ENCODE assay signal across 8 cellular contexts in genomic region chr6:14665827-14666724, GRCh38.
DNase-seq lines count a peak whose midpoint lies in the region; ATAC-seq, FAIRE-seq and TF ChIP-seq lines count a peak whose summit lies in the region.

No MANE protein-coding gene starts in this region.

- H3K9ac ChIP-seq in GM12878 (ENCODE audit: control insufficient read depth, insufficient read depth, low read length) = no peak overlapping the region

- peak overlapping the region in 3 of 4 donors; percentile 10 to 61 (median 56) for H3K4me3 Mint-ChIP-seq in IgD-negative memory B cell

- in situ Hi-C loops in GM13976 (cut with MboI; ENCODE audit: low sequenced_read_pairs, unreplicated experiment) (no loop called here), GM12878 (cut with MboI) (no loop called here)

- POLR2A ChIA-PET in GM12878 (lab: Charles Lee) = no interaction called here

- no peaks in the 10 kb centered on the region for H3K9me3 Mint-ChIP-seq in IgD-negative memory B cell

- no peak overlapping the region for H2AFZ ChIP-seq in GM12878 (ENCODE audit: control insufficient read depth, low read depth, low read length)

- no peaks in the 10 kb centered on the region for H3K9me3 ChIP-seq in GM12878 (replicated peaks; ENCODE audit: control insufficient read depth, insufficient read depth, low read length)
- H3K9me3 ChIP-seq in prostate gland = no peaks in the 10 kb centered on the region

- no TSS peak for BruUV-seq in GM12878 (replicated peaks; lab: Mats Ljungman, UMichigan)

- H3K4me2 ChIP-seq in GM12878 (ENCODE audit: control insufficient read depth, insufficient read depth) = no peak overlapping the region

- peak in 1 of 2 experiments; percentile 68; a peak in 1 of 4 replicates for TF ChIP-seq EP300 in GM12878 (IDR thresholded peaks at IDR 0.05; ENCODE audit: borderline replicate concordance in 1 of 2, control insufficient read depth in 1 of 2, low read depth in 2 of 2, low read length in 2 of 2)

- CTCF ChIA-PET in GM12878 (lab: Yijun Ruan, JAX) = no interaction called here

- H3K27me3 ChIP-seq in GM12878 (replicated peaks in 1 of 2; ENCODE audit: control insufficient read depth in 2 of 2, insufficient read depth in 2 of 2, low read length in 1 of 2) (peaks cover 0 to 8% of the 10 kb centered on the region in 2 experiments; a peak in 2 of 4 replicates), prostate gland (replicated peaks; ENCODE audit: insufficient read depth) (no peaks in the 10 kb centered on the region)

- TF ChIP-seq RAD21 in GM12878 (IDR thresholded peaks at IDR 0.05; ENCODE audit: insufficient read depth, low read depth, low read length) = no peak

- intact Hi-C loops in GM12878 (cut with micrococcal nuclease; ENCODE audit: unreplicated experiment) (no loop called here), prostate gland (cut with DNase I) (no loop called here)

- peak overlapping the region; percentile 25 to 70 (median 69) for H3K27ac Mint-ChIP-seq in IgD-negative memory B cell

- H3K27me3 Mint-ChIP-seq in IgD-negative memory B cell = peaks cover 1% of the 10 kb centered on the region

- FAIRE-seq in GM12878 (lab: Jason Lieb, UNC) = no peak

- TF ChIP-seq CTCF in GM13976 (IDR thresholded peaks at IDR 0.05; ENCODE audit: borderline replicate concordance, control extremely low read depth, extremely low read depth, insufficient read depth, missing control alignments) (no peak), GM12878 (IDR thresholded peaks at IDR 0.05 in 2 of 3, conservative IDR thresholded peaks at IDR 0.05 in 1 of 3; ENCODE audit: control insufficient read depth in 2 of 3, extremely low read depth in 1 of 3, insufficient read depth in 1 of 3, low read depth in 3 of 3, low read length in 3 of 3) (no peak), prostate gland (IDR thresholded peaks at IDR 0.05) (no peak)

- H3K4me3 ChIP-seq in GM12878 = no peak overlapping the region
- no peak overlapping the region for H3K4me3 ChIP-seq in prostate gland

- H3K36me3 ChIP-seq in GM12878 (ENCODE audit: control insufficient read depth in 2 of 2, insufficient read depth in 2 of 2, low read length in 1 of 2) (no peaks in the 10 kb centered on the region), prostate gland (no peaks in the 10 kb centered on the region)

- SMC1A ChIA-PET in GM12878 (lab: Charles Lee; ENCODE audit: uncharacterized antibody, unreplicated experiment) = interaction anchor here (0.7 to 1.5 kb wide), 2 partner anchors 26 to 46 kb away, joined by 3 to 4 read pairs; no protein-coding TSS in a partner anchor

- H3K36me3 Mint-ChIP-seq in IgD-negative memory B cell = no peaks in the 10 kb centered on the region

- DNase-seq in GM13976 (ENCODE audit: low spot score) (peak; percentile 26), GM12878 (ENCODE audit: low read depth, low spot score) (no peak), smooth muscle cell of the brain vasculature (ENCODE audit: low read depth, low spot score) (peak; percentile 56), Ammon's horn (ENCODE audit: low spot score) (no peak), epidermal melanocyte (ENCODE audit: insufficient read length, low spot score) (no peak), prostate gland (ENCODE audit: low spot score) (no peak)

- H3K79me2 ChIP-seq in GM12878 (ENCODE audit: control insufficient read depth, insufficient read depth, low read length) = no peaks in the 10 kb centered on the region

- WGBS in GM12878 (ENCODE audit: insufficient coverage, insufficient replicate concordance, low lambda C conversion rate, missing lambda C conversion rate) = 25% methylated on average over 11 of the region's 11 CpGs
- 92% methylated on average over 11 of the region's 11 CpGs for WGBS in prostate gland

- ATAC-seq in GM12878 (peak; percentile 74), HG03097 (IDR thresholded peaks at IDR 0.05; ENCODE audit: low FRiP score, unreplicated experiment) (no peak)

- H3K4me1 Mint-ChIP-seq in IgD-negative memory B cell = peaks cover 21 to 30% (median 30%) of the 10 kb centered on the region in 3 donors

- H3K27ac ChIP-seq in GM12878 (ENCODE audit: control insufficient read depth, insufficient read depth) = no peak overlapping the region
- no peak overlapping the region for H3K27ac ChIP-seq in prostate gland

- RAD21 ChIA-PET in GM12878 (lab: Charles Lee; ENCODE audit: unreplicated experiment) = interaction anchor here (1.5 kb wide), 1 partner anchor 454 kb away, joined by 4 read pairs; no protein-coding TSS in a partner anchor

- H4K20me1 ChIP-seq in GM12878 (ENCODE audit: control insufficient read depth, insufficient read depth) = no peaks in the 10 kb centered on the region

- no peak for TF ChIP-seq POLR2A in GM12878 (IDR thresholded peaks at IDR 0.05; ENCODE audit: low read depth, low read length)
- TF ChIP-seq POLR2A in prostate gland (IDR thresholded peaks at IDR 0.05) = no peak

- H3K4me1 ChIP-seq in GM12878 (ENCODE audit: control insufficient read depth, insufficient read depth, low read length) (peaks cover 21% of the 10 kb centered on the region), prostate gland (replicated peaks) (no peaks in the 10 kb centered on the region)

TF ChIP-seq in GM12878, 131 proteins besides CTCF, POLR2A, EP300 and RAD21 (continues in another document):
- TF ChIP-seq MTA2 (IDR thresholded peaks at IDR 0.05; ENCODE audit: low read depth) (peak; percentile 28; the same call in 1 of the 2 replicates), GATAD2B (conservative IDR thresholded peaks at IDR 0.05; ENCODE audit: low read depth) (0 out of 2 replicates have a peak, but pooled peaks have one; percentile 33), STAT1 (conservative IDR thresholded peaks at IDR 0.05) (no peak), NFIC (IDR thresholded peaks at IDR 0.05; ENCODE audit: low read depth, low read length) (peak; percentile 85), USF2 (IDR thresholded peaks at IDR 0.05; ENCODE audit: borderline replicate concordance, low read depth, low read length) (no peak), ETV6 (conservative IDR thresholded peaks at IDR 0.05 in 1 of 2, IDR thresholded peaks at IDR 0.05 in 1 of 2; ENCODE audit: borderline replicate concordance in 1 of 2, low read depth in 1 of 2) (peak in 1 of 2 experiments; percentile 67; a peak in 2 of 4 replicates), TCF3 (IDR thresholded peaks at IDR 0.05; ENCODE audit: borderline replicate concordance, insufficient read depth, low read depth, low read length) (0 out of 2 replicates have a peak, but pooled peaks have one; percentile 13), CBFB (IDR thresholded peaks at IDR 0.05; ENCODE audit: low read depth) (0 out of 2 replicates have a peak, but pooled peaks have one; percentile 58), CREM (IDR thresholded peaks at IDR 0.05; ENCODE audit: low read depth) (peak; percentile 70), JUND (IDR thresholded peaks at IDR 0.05; ENCODE audit: low read depth, low read length) (0 out of 2 replicates have a peak, but pooled peaks have one; percentile 10), FOS (IDR thresholded peaks at IDR 0.05; ENCODE audit: borderline replicate concordance, extremely low read depth, insufficient read length) (no peak), CHD1 (IDR thresholded peaks at IDR 0.05; ENCODE audit: low read depth, low read length) (no peak), BCL11A (IDR thresholded peaks at IDR 0.05; ENCODE audit: low read depth, low read length) (peak; percentile 93), PAX5 (IDR thresholded peaks at IDR 0.05; ENCODE audit: borderline replicate concordance, low read depth, low read length) (peak; percentile 76; the same call in 1 of the 2 replicates), NR2C1 (IDR thresholded peaks at IDR 0.05) (no peak), TCF12 (IDR thresholded peaks at IDR 0.05; ENCODE audit: low read depth, low read length) (peak; percentile 62), POU2F2 (IDR thresholded peaks at IDR 0.05; ENCODE audit: borderline replicate concordance, low read depth, low read length) (0 out of 3 replicates have a peak, but pooled peaks have one; percentile 29), ATF2 (IDR thresholded peaks at IDR 0.05; ENCODE audit: low read length) (peak; percentile 78; the same call in 1 of the 2 replicates), SMC3 (IDR thresholded peaks at IDR 0.05; ENCODE audit: borderline replicate concordance, low read length) (no peak; the same call in 1 of the 2 replicates), HDAC2 (IDR thresholded peaks at IDR 0.05) (no peak), NR2F1 (conservative IDR thresholded peaks at IDR 0.05) (peak; percentile 73), SRF (IDR thresholded peaks at IDR 0.05; ENCODE audit: low read depth in 2 of 2, low read length in 2 of 2) (peak in 1 of 2 experiments; percentile 74; a peak in 2 of 4 replicates), IRF4 (IDR thresholded peaks at IDR 0.05; ENCODE audit: low read depth, low read length) (peak; percentile 99), ZSCAN29 (IDR thresholded peaks at IDR 0.05) (no peak), SPI1 (IDR thresholded peaks at IDR 0.05; ENCODE audit: borderline replicate concordance, insufficient read depth, low read depth, low read length) (peak; percentile 64; the same call in 1 of the 2 replicates), MXI1 (IDR thresholded peaks at IDR 0.05; ENCODE audit: low read depth, low read length) (no peak), PML (IDR thresholded peaks at IDR 0.05; ENCODE audit: low read length) (no peak), MEF2B (IDR thresholded peaks at IDR 0.05; ENCODE audit: partially characterized antibody, poor library complexity, severe bottlenecking) (peak; percentile 24)

Comparison
In these comparisons a context has a peak if more than half of its experiments do, and no peak if none do; other contexts are left out.
1. DNase-seq: peak in GM13976 (single experiment) and smooth muscle cell of the brain vasculature (single experiment); none in GM12878 (single experiment), Ammon's horn (single experiment), epidermal melanocyte (single experiment) and prostate gland (single experiment).